17 cellular contexts compared by ENCODE assay signal in genomic region chr16:69190598-69190997, GRCh38. TPM values are rescaled to one million over a fixed set of nuclear protein-coding genes. Genes with fewer than 3 reads are reported as not detected.
DNase-seq lines count a peak whose midpoint lies in the region; ATAC-seq and TF ChIP-seq lines count a peak whose summit lies in the region.
"Had no signal": no experiment of that assay in that cellular context is flagged by ENCODE, and none has a peak within 500 bp of the region (broad histone marks: within the 10 kb centered on the region; RNA-seq: fewer than 3 reads in every experiment).

No MANE protein-coding gene starts in this region.

- H3K27ac ChIP-seq in CD4-positive, CD25-positive, alpha-beta regulatory T cell (ENCODE audit: insufficient read depth, low read length, poor library complexity, severe bottlenecking) = no peak overlapping the region
- H3K27ac ChIP-seq in HL-60 (replicated peaks) (no peak overlapping the region), RWPE2 (ENCODE audit: poor library complexity, severe bottlenecking) (peak overlapping the region; percentile 9)

- no peaks in the 10 kb centered on the region for H3K27me3 ChIP-seq in CD4-positive, CD25-positive, alpha-beta regulatory T cell (ENCODE audit: control insufficient read depth, insufficient read depth, low read length)
- H3K27me3 ChIP-seq in HL-60 (ENCODE audit: insufficient read depth, poor library complexity, severe bottlenecking) (peaks cover 18% of the 10 kb centered on the region), RWPE2 (ENCODE audit: insufficient read depth, poor library complexity, severe bottlenecking) (no peaks in the 10 kb centered on the region)
- H3K27me3 ChIP-seq: esophagus squamous epithelium had no signal

- ATAC-seq in CD4-positive, CD25-positive, alpha-beta regulatory T cell (ENCODE audit: low read depth in 2 of 2) = no peak
- no peak for ATAC-seq in RWPE2 (ENCODE audit: low read depth)

- no peaks in the 10 kb centered on the region for H3K9me3 Mint-ChIP-seq in CD4-positive, CD25-positive, alpha-beta regulatory T cell
- H3K9me3 Mint-ChIP-seq in immature natural killer cell = no peaks in the 10 kb centered on the region
- H3K9me3 Mint-ChIP-seq: activated naive CD8-positive, alpha-beta T cell treated with anti-CD3 and anti-CD28 coated beads for 36 hours; mesothelial cell of epicardium; stimulated activated naive CD8-positive, alpha-beta T cell treated with anti-CD3 and anti-CD28 coated beads, Interleukin-15, Interleukin-2, amounts not matched to agents 100 ng/mL and 50 ng/mL, for 24 hours had no signal

- peak overlapping the region; percentile 12 to 58 (median 40) for H3K4me3 Mint-ChIP-seq in CD4-positive, CD25-positive, alpha-beta regulatory T cell
- H3K4me3 Mint-ChIP-seq in immature natural killer cell = peak overlapping the region; percentile 46 to 76 (median 60)
- H3K4me3 Mint-ChIP-seq: activated naive CD8-positive, alpha-beta T cell treated with anti-CD3 and anti-CD28 coated beads for 36 hours; mesothelial cell of epicardium; stimulated activated naive CD8-positive, alpha-beta T cell treated with anti-CD3 and anti-CD28 coated beads, Interleukin-15, Interleukin-2, amounts not matched to agents 100 ng/mL and 50 ng/mL, for 24 hours had no signal

- peak overlapping the region; percentile 4 for H3K4me3 ChIP-seq in CD4-positive, CD25-positive, alpha-beta regulatory T cell (ENCODE audit: low read depth, low read length)
- H3K4me3 ChIP-seq in HL-60 (replicated peaks; ENCODE audit: insufficient read depth, low read length) (no peak overlapping the region), RWPE2 (ENCODE audit: severe bottlenecking) (no peak overlapping the region)

- TF ChIP-seq CTCF in HL-60 (IDR thresholded peaks at IDR 0.05; ENCODE audit: insufficient read depth, low read length) (no peak), RWPE2 (IDR thresholded peaks at IDR 0.05; ENCODE audit: poor library complexity, severe bottlenecking) (no peak)

- peak in 1 of 3 donors; percentile 34 for DNase-seq in CD4-positive, CD25-positive, alpha-beta regulatory T cell
- DNase-seq in HL-60 (ENCODE audit: low read depth in 1 of 2, low spot score in 1 of 2) = peak; percentile 90 to 94
- DNase-seq in RWPE2 (ENCODE audit: low spot score) = no peak
- DNase-seq in immature natural killer cell = peak; percentile 20 to 36 (median 27)
- DNase-seq in head of caudate nucleus = no peak
- no peak for DNase-seq in HUDEP-2 (lab: John Stamatoyannopoulos, UW; ENCODE audit: unreplicated experiment in 76 of 76)
- DNase-seq in stimulated activated CD4-positive, alpha-beta T cell treated with anti-CD3 and anti-CD28 coated beads, Interleukin-2, amount 100 ng/mL, for 48 hours = no peak
- no peak for DNase-seq in NCI-H82 treated with DMSO at 0.1 percent for 48 hours (lab: John Stamatoyannopoulos, UW; ENCODE audit: unreplicated experiment)
- DNase-seq: activated CD4-positive, alpha-beta T cell treated with anti-CD3 and anti-CD28 coated beads, Interleukin-2, amount 50 U/mL, for 4 hours; activated naive CD8-positive, alpha-beta T cell treated with anti-CD3 and anti-CD28 coated beads for 36 hours; C1 segment of cervical spinal cord; esophagus squamous epithelium; NCI-H1417 treated with DMSO at 0.1 percent for 48 hours; NCI-H526; stimulated activated CD4-positive, alpha-beta T cell treated with anti-CD3 and anti-CD28 coated beads, Interleukin-4, amount 100 ng/mL, for 4 hours had no signal

- H3K36me3 Mint-ChIP-seq in CD4-positive, CD25-positive, alpha-beta regulatory T cell = no peaks in the 10 kb centered on the region
- H3K36me3 Mint-ChIP-seq in immature natural killer cell = peaks cover 5% of the 10 kb centered on the region in 3 donors

- peaks cover 21 to 64% (median 44%) of the 10 kb centered on the region in 4 donors for H3K4me1 Mint-ChIP-seq in CD4-positive, CD25-positive, alpha-beta regulatory T cell
- peaks cover 66 to 80% of the 10 kb centered on the region in 2 donors for H3K4me1 Mint-ChIP-seq in immature natural killer cell

- H3K27me3 Mint-ChIP-seq in CD4-positive, CD25-positive, alpha-beta regulatory T cell = peaks cover 4% of the 10 kb centered on the region
- H3K27me3 Mint-ChIP-seq in immature natural killer cell (ENCODE audit: low read depth in 3 of 3) = peaks cover 7 to 13% (median 7%) of the 10 kb centered on the region in 3 donors
- H3K27me3 Mint-ChIP-seq: activated naive CD8-positive, alpha-beta T cell treated with anti-CD3 and anti-CD28 coated beads for 36 hours; stimulated activated naive CD8-positive, alpha-beta T cell treated with anti-CD3 and anti-CD28 coated beads, Interleukin-15, Interleukin-2, amounts not matched to agents 100 ng/mL and 50 ng/mL, for 24 hours had no signal

- no peaks in the 10 kb centered on the region for H3K9me3 ChIP-seq in CD4-positive, CD25-positive, alpha-beta regulatory T cell (ENCODE audit: control insufficient read depth in 2 of 2, low read length in 2 of 2)
- H3K9me3 ChIP-seq in RWPE2 (ENCODE audit: severe bottlenecking) = no peaks in the 10 kb centered on the region
- H3K9me3 ChIP-seq: esophagus squamous epithelium had no signal

- intact Hi-C loops in head of caudate nucleus (cut with DNase I) = no loop called here

- no peaks in the 10 kb centered on the region for H3K36me3 ChIP-seq in CD4-positive, CD25-positive, alpha-beta regulatory T cell (ENCODE audit: control insufficient read depth, insufficient read depth, low read length)
- no peaks in the 10 kb centered on the region; the same call in 1 of the 2 replicates for H3K36me3 ChIP-seq in RWPE2 (ENCODE audit: low read depth)
- H3K36me3 ChIP-seq: esophagus squamous epithelium had no signal

- H3K27ac Mint-ChIP-seq in CD4-positive, CD25-positive, alpha-beta regulatory T cell = peak overlapping the region in 1 of 3 donors; percentile 51
- H3K27ac Mint-ChIP-seq in immature natural killer cell = peak overlapping the region in 3 of 6 donors; percentile 2 to 86 (median 66)
- H3K27ac Mint-ChIP-seq: activated naive CD8-positive, alpha-beta T cell treated with anti-CD3 and anti-CD28 coated beads for 36 hours; mesothelial cell of epicardium; stimulated activated naive CD8-positive, alpha-beta T cell treated with anti-CD3 and anti-CD28 coated beads, Interleukin-15, Interleukin-2, amounts not matched to agents 100 ng/mL and 50 ng/mL, for 24 hours had no signal

- peaks cover 40% of the 10 kb centered on the region for H3K4me1 ChIP-seq in CD4-positive, CD25-positive, alpha-beta regulatory T cell (ENCODE audit: control insufficient read depth, insufficient read depth, low read length, poor library complexity, severe bottlenecking)
- peaks cover 19% of the 10 kb centered on the region for H3K4me1 ChIP-seq in RWPE2 (ENCODE audit: insufficient read depth, poor library complexity, severe bottlenecking)

RNA-seq across cellular contexts. Expression of gene SNTB2, which starts 3.6 kb away (rescaled TPM):
- total RNA-seq in CD4-positive, CD25-positive, alpha-beta regulatory T cell = 25.9 TPM
- 10 to 100 TPM in 1 of 4 donors, 1 to 10 TPM in 3; 5.9 to 17.4 (median 7.7) TPM for polyA plus RNA-seq in CD4-positive, CD25-positive, alpha-beta regulatory T cell
- polyA plus RNA-seq in immature natural killer cell = 10 to 100 TPM; 16.7 to 23.1 (median 17.7) TPM

RNA-seq across cellular contexts. Expression of gene UTP4, which starts 58.1 kb away (rescaled TPM):
- 44.4 TPM for total RNA-seq in CD4-positive, CD25-positive, alpha-beta regulatory T cell
- 10 to 100 TPM; 47.6 to 63.2 (median 51.1) TPM for polyA plus RNA-seq in CD4-positive, CD25-positive, alpha-beta regulatory T cell
- 10 to 100 TPM; 38.8 to 69.1 (median 50.4) TPM for polyA plus RNA-seq in immature natural killer cell

RNA-seq across cellular contexts. Expression of gene CHTF8, which starts 58.2 kb away (rescaled TPM):
- total RNA-seq in CD4-positive, CD25-positive, alpha-beta regulatory T cell = 79.4 TPM
- polyA plus RNA-seq in CD4-positive, CD25-positive, alpha-beta regulatory T cell = 100 to 1,000 TPM; 210 to 227 (median 218) TPM
- 100 to 1,000 TPM; 134 to 160 (median 150) TPM for polyA plus RNA-seq in immature natural killer cell

Comparison
In these comparisons a context has a peak if more than half of its experiments do, and no peak if none do; other contexts are left out.
1. DNase-seq: peak in HL-60 (2 of 2) and immature natural killer cell (3 of 3); none in RWPE2 (single experiment), head of caudate nucleus (0 of 42), HUDEP-2 (0 of 76), stimulated activated CD4-positive, alpha-beta T cell treated with anti-CD3 and anti-CD28 coated beads, Interleukin-2, amount 100 ng/mL, for 48 hours (0 of 2) and NCI-H82 treated with DMSO at 0.1 percent for 48 hours (single experiment).